8 cellular contexts compared by ENCODE assay signal in genomic region chr1:236235116-236235515, GRCh38.
"Had no signal": no experiment of that assay in that cellular context is flagged by ENCODE, and none has a peak within 500 bp of the region (broad histone marks: within the 10 kb centered on the region; RNA-seq: fewer than 3 reads in every experiment).

No MANE protein-coding gene starts in this region.

- H2AFZ ChIP-seq: GM23248 had no signal

- H3K27ac ChIP-seq: GM23248, HL-60 had no signal

- H3K36me3 ChIP-seq: HAP-1 had no signal

- DNase-seq: GM23248, GOT3, H7, HFFc6 had no signal

- H3K9me3 ChIP-seq: HAP-1 had no signal

- H3K4me3 ChIP-seq: GM23248, HAP-1 had no signal

- H3K4me1 ChIP-seq: HAP-1 had no signal

- FAIRE-seq: HepG2 had no signal

- ATAC-seq: HCT116, HepG2 had no signal

- H3K9ac ChIP-seq: GM23248 had no signal
